In genomic region chr20:62404112-62404665, GRCh38 we compare ENCODE assay signal across 2 cellular contexts.
TF ChIP-seq lines count a peak whose summit lies in the region.

No MANE protein-coding gene starts in this region.

TF ChIP-seq in IMR-90, 13 proteins besides CTCF, POLR2A, EP300 and RAD21:
- TF ChIP-seq SMC3 (IDR thresholded peaks at IDR 0.05; ENCODE audit: low read depth, low read length) (no peak), USF2 (IDR thresholded peaks at IDR 0.05; ENCODE audit: low read depth, low read length) (no peak)

TF ChIP-seq in K562, 482 proteins besides CTCF, POLR2A, EP300 and RAD21:
- TF ChIP-seq SUPT5H (IDR thresholded peaks at IDR 0.05) (no peak), HDAC8 (tag; IDR thresholded peaks at IDR 0.05) (no peak), GABPA (tag; conservative IDR thresholded peaks at IDR 0.05; ENCODE audit: low read depth) (no peak), NR2C1 (IDR thresholded peaks at IDR 0.05) (no peak), NR2C1 (tag; IDR thresholded peaks at IDR 0.05) (peak; percentile 34; the same call in 1 of the 2 replicates)
